Comparison of ENCODE assay signal across 27 cellular contexts in the genomic region with DNA sequence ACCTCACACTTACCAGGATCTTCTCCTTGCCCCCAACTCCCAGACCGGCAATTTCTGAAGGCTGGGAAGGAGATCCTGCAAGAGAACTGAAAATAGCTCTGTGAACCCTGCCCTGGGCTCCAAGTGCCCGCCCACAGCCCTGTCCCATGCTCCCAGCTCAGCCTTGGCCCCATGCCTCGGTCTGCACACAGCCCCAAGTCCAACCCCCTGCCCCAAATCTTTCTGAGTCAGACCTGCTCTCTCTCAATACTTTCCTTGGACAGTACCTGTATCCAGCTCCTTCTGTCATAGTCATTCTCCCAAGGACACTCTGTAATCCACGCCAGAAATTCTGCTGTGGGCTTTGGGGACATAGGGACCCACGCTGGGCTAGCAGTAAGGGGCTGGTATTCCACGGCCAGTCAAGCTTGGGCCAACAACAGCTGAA. TPM values are rescaled to one million over a fixed set of nuclear protein-coding genes. Genes with fewer than 3 reads are reported as not detected.
DNase-seq lines count a peak whose midpoint lies in the region; ATAC-seq, FAIRE-seq and TF ChIP-seq lines count a peak whose summit lies in the region.
"Had no signal": no experiment of that assay in that cellular context is flagged by ENCODE, and none has a peak within 500 bp of the region (broad histone marks: within the 10 kb centered on the region; RNA-seq: fewer than 3 reads in every experiment).

No MANE protein-coding gene starts in this region.

- H3K36me3 ChIP-seq in HEK293 (ENCODE audit: control insufficient read depth in 2 of 2, insufficient read depth in 1 of 2, low read length in 2 of 2): no peaks in the 10 kb centered on the region
- H3K36me3 ChIP-seq in duodenal mucosa (ENCODE audit: control insufficient read depth in 1 of 2, insufficient read depth in 2 of 2, low read length in 2 of 2): no peaks in the 10 kb centered on the region
- H3K36me3 ChIP-seq in HepG2 (replicated peaks in 1 of 2; ENCODE audit: control insufficient read depth in 1 of 2, insufficient read depth in 2 of 2, low read length in 2 of 2): peaks cover 4 to 17% of the 10 kb centered on the region in 2 experiments
- H3K36me3 ChIP-seq in lower lobe of right lung: no peaks in the 10 kb centered on the region
- H3K36me3 ChIP-seq: neural progenitor cell, SJCRH30, vagina had no signal

- CTCF ChIA-PET in HEK293 (lab: Yijun Ruan, JAX): interaction anchor here (0.5 to 1.5 kb wide), 2 partner anchors 113 to 129 kb away, joined by 3 to 4 read pairs; no protein-coding TSS in a partner anchor
- CTCF ChIA-PET in HepG2 (lab: Yijun Ruan, JAX; ENCODE audit: low intra/inter-chr PET ratio, low total read pairs): no interaction called here
- CTCF ChIA-PET in activated CD8-positive, alpha-beta T cell treated with anti-CD3 and anti-CD28 coated beads, Interleukin-2, amount 10 ng/mL, durations not matched to agents 7 days and 5 days (lab: Charles Lee): interaction anchor here (1.0 kb wide), 1 partner anchor 12 kb away, joined by 3 read pairs; no protein-coding TSS in a partner anchor

- H3K4me3 ChIP-seq in HEK293 (ENCODE audit: low read depth, low read length) (no peak overlapping the region), duodenal mucosa (ENCODE audit: low read depth in 1 of 2, low read length in 2 of 2) (peak overlapping the region; percentile 55 to 66), HepG2 (replicated peaks in 1 of 3; ENCODE audit: insufficient read depth in 1 of 3, low read depth in 2 of 3, low read length in 3 of 3) (peak overlapping the region; percentile 71 to 92 (median 83)), lower lobe of right lung (no peak overlapping the region)
- H3K4me3 ChIP-seq: neural progenitor cell, SJCRH30, vagina had no signal

- peaks cover 5% of the 10 kb centered on the region for H3K36me3 Mint-ChIP-seq in stimulated activated effector memory CD8-positive, alpha-beta T cell treated with anti-CD3 and anti-CD28 coated beads, Interleukin-12 subunit alpha, Interleukin-12 subunit beta, amount 100 ng/mL, for 72 hours
- H3K36me3 Mint-ChIP-seq in activated CD8-positive, alpha-beta T cell treated with anti-CD3 and anti-CD28 coated beads, Interleukin-2, amount 10 ng/mL, durations not matched to agents 7 days and 5 days (ENCODE audit: low read depth): no peaks in the 10 kb centered on the region
- H3K36me3 Mint-ChIP-seq: neural progenitor cell had no signal

- H3K27me3 ChIP-seq in duodenal mucosa (ENCODE audit: control insufficient read depth in 1 of 2, insufficient read depth in 2 of 2, low read length in 2 of 2) (no peaks in the 10 kb centered on the region), HepG2 (ENCODE audit: control insufficient read depth in 1 of 2, insufficient read depth in 2 of 2, low read length in 2 of 2) (no peaks in the 10 kb centered on the region; a peak in 1 of 5 replicates), lower lobe of right lung (ENCODE audit: low read depth) (no peaks in the 10 kb centered on the region)
- H3K27me3 ChIP-seq: dorsolateral prefrontal cortex, foreskin keratinocyte, SJCRH30, vagina had no signal

- H3K4me1 ChIP-seq in HEK293 (ENCODE audit: control insufficient read depth, insufficient read depth, low read length) (no peaks in the 10 kb centered on the region), duodenal mucosa (ENCODE audit: control insufficient read depth in 1 of 2, insufficient read depth in 2 of 2, low read length in 2 of 2) (peaks cover 26 to 36% of the 10 kb centered on the region in 2 donors), HepG2 (ENCODE audit: insufficient read depth, low read length) (peaks cover 81% of the 10 kb centered on the region), lower lobe of right lung (peaks cover 5% of the 10 kb centered on the region)
- H3K4me1 ChIP-seq: foreskin keratinocyte, vagina had no signal

- no peak overlapping the region for H2AFZ ChIP-seq in HepG2 (ENCODE audit: low read length)
- H2AFZ ChIP-seq: neural progenitor cell had no signal

- H3K79me2 ChIP-seq in HepG2 (ENCODE audit: insufficient read depth, low read length): peaks cover 45% of the 10 kb centered on the region

- peaks cover 2% of the 10 kb centered on the region; the same call in 1 of the 2 replicates for H4K20me1 ChIP-seq in HepG2 (ENCODE audit: insufficient read depth, low read length)

- no peak overlapping the region for H3K4me3 Mint-ChIP-seq in stimulated activated effector memory CD8-positive, alpha-beta T cell treated with anti-CD3 and anti-CD28 coated beads, Interleukin-12 subunit alpha, Interleukin-12 subunit beta, amount 100 ng/mL, for 72 hours
- no peak overlapping the region for H3K4me3 Mint-ChIP-seq in activated CD8-positive, alpha-beta T cell treated with anti-CD3 and anti-CD28 coated beads, Interleukin-2, amount 10 ng/mL, durations not matched to agents 7 days and 5 days
- H3K4me3 Mint-ChIP-seq: activated CD4-positive, alpha-beta T cell treated with anti-CD3 and anti-CD28 coated beads, Interleukin-2, amount 10 ng/mL, durations not matched to agents 24 days and 14 days; neural progenitor cell; T-helper 17 cell had no signal

- no peak for TF ChIP-seq RAD21 in HepG2 (CRISPR knock-in tag; IDR thresholded peaks at IDR 0.05)

- no peaks in the 10 kb centered on the region for H3K9me3 Mint-ChIP-seq in stimulated activated effector memory CD8-positive, alpha-beta T cell treated with anti-CD3 and anti-CD28 coated beads, Interleukin-12 subunit alpha, Interleukin-12 subunit beta, amount 100 ng/mL, for 72 hours
- H3K9me3 Mint-ChIP-seq in activated CD8-positive, alpha-beta T cell treated with anti-CD3 and anti-CD28 coated beads, Interleukin-2, amount 10 ng/mL, durations not matched to agents 7 days and 5 days (ENCODE audit: insufficient read depth): no peaks in the 10 kb centered on the region
- H3K9me3 Mint-ChIP-seq: neural progenitor cell had no signal

- H3K9ac ChIP-seq in duodenal mucosa (ENCODE audit: low read depth in 1 of 2, low read length in 2 of 2) (peak overlapping the region; percentile 22 to 51), HepG2 (ENCODE audit: insufficient read depth, low read depth, low read length) (peak overlapping the region; percentile 85)
- H3K9ac ChIP-seq: neural progenitor cell had no signal

- POLR2A ChIA-PET in HEK293 (lab: Yijun Ruan, JAX) (no interaction called here), HepG2 (lab: Yijun Ruan, JAX) (interaction anchor here (0.6 to 11.3 kb wide), 13 partner anchors 9 to 751 kb away, joined by 3 to 248 read pairs (median 4); no protein-coding TSS in a partner anchor)
- POLR2A ChIA-PET in activated CD8-positive, alpha-beta T cell treated with anti-CD3 and anti-CD28 coated beads, Interleukin-2, amount 10 ng/mL, durations not matched to agents 7 days and 5 days (lab: Charles Lee): no interaction called here

- WGBS in HepG2 (ENCODE audit: low lambda C conversion rate): 1% methylated on average over 6 of the region's 6 CpGs

- H3K4me2 ChIP-seq in HepG2 (ENCODE audit: low read depth, low read length): peak overlapping the region; percentile 93
- H3K4me2 ChIP-seq: neural progenitor cell had no signal

- TF ChIP-seq POLR2A in HepG2 (IDR thresholded peaks at IDR 0.05; ENCODE audit: insufficient read depth in 1 of 2, low read depth in 2 of 2, low read length in 2 of 2): peak; percentile 49; a peak in 3 of 4 replicates

- TF ChIP-seq CTCF in HEK293 (tag by site-specific recombination; IDR thresholded peaks at IDR 0.05) (no peak), HepG2 (CRISPR knock-in tag; IDR thresholded peaks at IDR 0.05) (no peak), lower lobe of right lung (IDR thresholded peaks at IDR 0.05) (no peak)

- H3K27me3 Mint-ChIP-seq in activated CD8-positive, alpha-beta T cell treated with anti-CD3 and anti-CD28 coated beads, Interleukin-2, amount 10 ng/mL, durations not matched to agents 7 days and 5 days (ENCODE audit: low read depth): peaks cover 21% of the 10 kb centered on the region
- H3K27me3 Mint-ChIP-seq: T-helper 17 cell had no signal

- H3K27ac ChIP-seq in HEK293 (ENCODE audit: extremely low read depth, low read depth, low read length) (no peak overlapping the region), duodenal mucosa (ENCODE audit: low read depth, low read length) (peak overlapping the region; percentile 36), HepG2 (ENCODE audit: extremely low read length, insufficient read depth, low read length) (peak overlapping the region; percentile 87), lower lobe of right lung (no peak overlapping the region)
- H3K27ac ChIP-seq: C4-2B, dorsolateral prefrontal cortex, foreskin keratinocyte, neural progenitor cell, SJCRH30, vagina had no signal

- BruUV-seq in HepG2 (replicated peaks; lab: Mats Ljungman, UMichigan): no TSS peak

- in situ Hi-C loops in HepG2 (cut with HindIII; ENCODE audit: extremely low pct_ligation_motif_present, low pct_unique_long_range_greater_than_20kb): no loop called here

- H3K4me1 Mint-ChIP-seq in stimulated activated effector memory CD8-positive, alpha-beta T cell treated with anti-CD3 and anti-CD28 coated beads, Interleukin-12 subunit alpha, Interleukin-12 subunit beta, amount 100 ng/mL, for 72 hours: peaks cover 34% of the 10 kb centered on the region
- peaks cover 21% of the 10 kb centered on the region for H3K4me1 Mint-ChIP-seq in activated CD8-positive, alpha-beta T cell treated with anti-CD3 and anti-CD28 coated beads, Interleukin-2, amount 10 ng/mL, durations not matched to agents 7 days and 5 days (ENCODE audit: low read depth)

- peak in 1 of 2 experiments; percentile 37; a peak in 1 of 4 replicates for TF ChIP-seq EP300 in HepG2 (IDR thresholded peaks at IDR 0.05; ENCODE audit: low read depth in 2 of 2, low read length in 2 of 2)
- no peak for TF ChIP-seq EP300 in HepG2 (CRISPR knock-in tag; IDR thresholded peaks at IDR 0.05; ENCODE audit: borderline replicate concordance)

- peak; percentile 74 for ATAC-seq in HepG2
- ATAC-seq in stimulated activated effector memory CD8-positive, alpha-beta T cell treated with anti-CD3 and anti-CD28 coated beads, Interleukin-12 subunit alpha, Interleukin-12 subunit beta, amount 100 ng/mL, for 72 hours: no peak
- ATAC-seq in activated CD8-positive, alpha-beta T cell treated with anti-CD3 and anti-CD28 coated beads, Interleukin-2, amount 10 ng/mL, durations not matched to agents 7 days and 5 days: no peak
- no peak for ATAC-seq in lower lobe of right lung
- ATAC-seq: foreskin keratinocyte, PC-3, T-helper 17 cell had no signal

- FAIRE-seq in HepG2 (lab: Jason Lieb, UNC) (peak; percentile 82), urothelium cell line (lab: Jason Lieb, UNC) (no peak)
- FAIRE-seq: G401.6, keratinocyte had no signal

- H3K27ac Mint-ChIP-seq in stimulated activated effector memory CD8-positive, alpha-beta T cell treated with anti-CD3 and anti-CD28 coated beads, Interleukin-12 subunit alpha, Interleukin-12 subunit beta, amount 100 ng/mL, for 72 hours: peak overlapping the region; percentile 30
- H3K27ac Mint-ChIP-seq in activated CD8-positive, alpha-beta T cell treated with anti-CD3 and anti-CD28 coated beads, Interleukin-2, amount 10 ng/mL, durations not matched to agents 7 days and 5 days: no peak overlapping the region
- H3K27ac Mint-ChIP-seq: activated CD4-positive, alpha-beta T cell treated with anti-CD3 and anti-CD28 coated beads, Interleukin-2, amount 10 ng/mL, durations not matched to agents 24 days and 14 days; neural progenitor cell; T-helper 17 cell had no signal

- H3K9me3 ChIP-seq in HEK293 (ENCODE audit: control insufficient read depth, insufficient read depth, low read depth, low read length) (no peaks in the 10 kb centered on the region), duodenal mucosa (ENCODE audit: control insufficient read depth in 1 of 2, low read length in 2 of 2) (no peaks in the 10 kb centered on the region), HepG2 (ENCODE audit: low read length) (no peaks in the 10 kb centered on the region), lower lobe of right lung (no peaks in the 10 kb centered on the region)
- H3K9me3 ChIP-seq: SJCRH30, vagina had no signal

- peak; percentile 64 for DNase-seq in HepG2 (ENCODE audit: low spot score)
- no peak for DNase-seq in stimulated activated effector memory CD8-positive, alpha-beta T cell treated with anti-CD3 and anti-CD28 coated beads, Interleukin-12 subunit alpha, Interleukin-12 subunit beta, amount 100 ng/mL, for 72 hours (ENCODE audit: low spot score in 2 of 2)
- DNase-seq in activated CD8-positive, alpha-beta T cell treated with anti-CD3 and anti-CD28 coated beads, Interleukin-2, amount 10 ng/mL, durations not matched to agents 7 days and 5 days: no peak
- no peak for DNase-seq in urothelium cell line (ENCODE audit: low spot score)
- DNase-seq in NCI-H1436 (lab: John Stamatoyannopoulos, UW): no peak
- DNase-seq in lower lobe of right lung: no peak
- DNase-seq: activated CD4-positive, alpha-beta T cell treated with anti-CD3 and anti-CD28 coated beads, Interleukin-2, amount 10 ng/mL, durations not matched to agents 24 days and 14 days; activated gamma-delta T cell treated with Interleukin-2 at 50 U/mL for 16 hours; central memory CD4-positive, alpha-beta T cell; DMS 273 treated with DMSO at 0.1 percent for 48 hours; dorsolateral prefrontal cortex; erythroblast; foreskin keratinocyte; KBM-7; NCI-H187; NCI-H2227 treated with DMSO at 0.1 percent for 48 hours; NCI-H774; PC-3; SJCRH30; T-helper 17 cell had no signal

- intact Hi-C loops in HepG2 (cut with micrococcal nuclease; ENCODE audit: unreplicated experiment) (no loop called here), lower lobe of right lung (cut with DNase I) (no loop called here)

RNA-seq across cellular contexts. Expression of gene SMAD3, which starts 6.3 kb away (rescaled TPM):
- total RNA-seq in HepG2 (2016; rRNA removed; fragmentation: Illumina TruSeq; extraction: Trizol): 8.6 and 10.0 TPM in 2 replicates
- total RNA-seq in HepG2 (2016; cell fraction: cytosol; rRNA removed; fragmentation: Illumina TruSeq; extraction: Trizol; ENCODE audit: low read depth): 5.9 and 6.9 TPM in 2 replicates
- total RNA-seq in HepG2 (2016; cell fraction: insoluble cytoplasmic fraction; rRNA removed; fragmentation: Illumina TruSeq; extraction: Trizol): 8.6 and 9.2 TPM in 2 replicates
- total RNA-seq in HepG2 (2016; cell fraction: membrane; rRNA removed; fragmentation: Illumina TruSeq; extraction: Trizol): 6.1 and 6.5 TPM in 2 replicates
- 15.6 and 16.8 TPM in 2 replicates for total RNA-seq in HepG2 (2016; cell fraction: nucleus; rRNA removed; fragmentation: Illumina TruSeq; extraction: Trizol)
- 56.3 and 59.1 TPM in 2 replicates for polyA plus RNA-seq in HepG2 (2011; rRNA removed)
- polyA plus RNA-seq in HepG2 (2011; cell fraction: cytosol; rRNA removed): 15.3 and 17.1 TPM in 2 replicates
- polyA plus RNA-seq in HepG2 (2011; cell fraction: nucleus; rRNA removed): 92.6 and 110 TPM in 2 replicates
- polyA plus RNA-seq in HepG2 (2012): 27.7 and 30.7 TPM in 2 replicates
- polyA plus RNA-seq in HepG2 (2016; cell fraction: cytosol; fragmentation: Illumina TruSeq; extraction: Trizol; ENCODE audit: low read depth): 0.69 and 1.4 TPM in 2 replicates
- polyA plus RNA-seq in HepG2 (2016; cell fraction: insoluble cytoplasmic fraction; fragmentation: Illumina TruSeq; extraction: Trizol; ENCODE audit: low read depth): 9.8 and 12.0 TPM in 2 replicates
- polyA plus RNA-seq in HepG2 (2016; cell fraction: membrane; fragmentation: Illumina TruSeq; extraction: Trizol; ENCODE audit: low read depth): 2.7 and 3.7 TPM in 2 replicates
- 25.8 and 26.1 TPM in 2 replicates for polyA plus RNA-seq in HepG2 (2016; cell fraction: nucleus; fragmentation: Illumina TruSeq; extraction: Trizol; ENCODE audit: insufficient read depth, low read depth)
- polyA minus RNA-seq in HepG2 (2011; rRNA and poly(A)+ RNA removed; ENCODE audit: low replicate concordance): 37.4 and 65.9 TPM in 2 replicates
- polyA minus RNA-seq in HepG2 (2011; cell fraction: cytosol; rRNA and poly(A)+ RNA removed): 17.8 and 26.2 TPM in 2 replicates
- 43.8 and 50.1 TPM in 2 replicates for polyA minus RNA-seq in HepG2 (2011; cell fraction: nucleus; rRNA and poly(A)+ RNA removed)
- 10 to 100 TPM; 26.8 to 27.1 TPM for total RNA-seq in activated CD8-positive, alpha-beta T cell treated with anti-CD3 and anti-CD28 coated beads, Interleukin-2, amount 10 ng/mL, durations not matched to agents 7 days and 5 days
- 25.7 TPM for total RNA-seq in lower lobe of right lung

Comparison
In these comparisons a context has a peak if more than half of its experiments do, and no peak if none do; other contexts are left out.
1. H3K27ac ChIP-seq: peak in duodenal mucosa (single experiment) and HepG2 (single experiment); none in HEK293 (single experiment) and lower lobe of right lung (single experiment).
2. H3K4me3 ChIP-seq: peak in duodenal mucosa (2 of 2) and HepG2 (3 of 3); none in HEK293 (single experiment) and lower lobe of right lung (single experiment).
3. Of the 63 proteins assayed by ChIP-seq in both HepG2 and HEK293: peak only in HepG2: PATZ1, ZBTB20, ZNF121, ZNF292, ZNF747 and ZNF768; only in HEK293: none; in both: none; in neither: 57.